ENCODE assay signal across 8 cellular contexts in the genomic region with DNA sequence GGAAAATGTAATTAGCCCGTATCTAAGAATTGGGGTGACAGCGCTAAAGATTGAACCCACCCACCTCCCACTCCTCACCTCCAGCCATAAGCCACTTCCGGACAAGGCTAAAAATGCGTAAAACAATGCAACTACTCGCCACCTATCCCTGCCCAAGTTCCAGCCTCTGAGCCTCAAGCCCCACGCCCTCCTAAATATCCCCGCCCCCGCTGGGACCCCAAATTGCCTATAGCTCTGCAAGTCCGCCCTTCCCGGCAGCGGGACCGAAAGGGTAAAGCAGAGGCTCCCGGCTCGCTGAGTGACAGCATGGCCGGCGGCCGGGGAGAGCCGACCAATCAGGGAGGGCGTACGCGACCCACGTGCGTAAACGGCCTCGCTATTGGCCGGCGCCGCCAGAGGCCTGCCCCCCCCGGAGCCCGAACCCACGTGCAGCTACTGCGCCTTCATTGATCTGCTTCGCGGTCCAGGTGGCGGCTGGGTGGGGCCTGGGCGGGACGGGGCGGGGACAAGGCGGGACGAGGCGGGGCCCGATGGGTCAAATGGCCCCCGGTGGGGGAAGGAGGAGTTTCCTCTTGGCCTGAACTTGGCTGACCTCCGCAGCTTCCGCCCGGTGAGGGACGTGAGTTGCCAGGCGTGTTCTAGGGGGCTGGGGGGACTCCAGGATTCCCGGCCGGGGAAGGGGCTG. TPM values are rescaled to one million over a fixed set of nuclear protein-coding genes. Genes with fewer than 3 reads are reported as not detected.
DNase-seq lines count a peak whose midpoint lies in the region; ATAC-seq and TF ChIP-seq lines count a peak whose summit lies in the region.

A gene (plus strand): TSS at position 564 of the 685 bp plus-strand sequence. CDS start 670 bp downstream, outside the sequence.

- H3K4me3 Mint-ChIP-seq in activated CD4-positive, alpha-beta T cell treated with anti-CD3 and anti-CD28 coated beads for 36 hours, result peak within 1 kb of the TSS; percentile 77

- no peaks in the 10 kb centered on the region for H3K9me3 Mint-ChIP-seq in activated CD4-positive, alpha-beta T cell treated with anti-CD3 and anti-CD28 coated beads for 36 hours (ENCODE audit: low read depth)

- POLR2A ChIA-PET in BJ (lab: Charles Lee), result interaction anchor here (0.5 to 1.0 kb wide), 2 partner anchors 26 to 482 kb away, joined by 3 to 4 read pairs; no protein-coding TSS in a partner anchor
- POLR2A ChIA-PET in activated CD4-positive, alpha-beta T cell treated with anti-CD3 and anti-CD28 coated beads for 36 hours (lab: Charles Lee), result no interaction called here

- no peaks in the 10 kb centered on the region for H3K36me3 Mint-ChIP-seq in activated CD4-positive, alpha-beta T cell treated with anti-CD3 and anti-CD28 coated beads for 36 hours (ENCODE audit: low read depth)

- CTCF ChIA-PET in BJ (lab: Yijun Ruan, JAX), result interaction anchor here (0.7 to 1.3 kb wide), 5 partner anchors 12 to 187 kb away, joined by 3 to 5 read pairs (median 3); no protein-coding TSS in a partner anchor
- CTCF ChIA-PET in activated CD4-positive, alpha-beta T cell treated with anti-CD3 and anti-CD28 coated beads for 36 hours (lab: Charles Lee), result interaction anchor here (0.6 to 2.8 kb wide), 6 partner anchors 14 to 133 kb away, joined by 3 to 15 read pairs (median 6); no protein-coding TSS in a partner anchor

- peaks cover 14% of the 10 kb centered on the region for H3K4me1 Mint-ChIP-seq in activated CD4-positive, alpha-beta T cell treated with anti-CD3 and anti-CD28 coated beads for 36 hours

- intact Hi-C loops in activated CD4-positive, alpha-beta T cell treated with anti-CD3 and anti-CD28 coated beads for 36 hours (cut with DNase I, micrococcal nuclease), result loop anchor here in 1 of 2 experiments (1.0 to 2.0 kb wide), 11 partner anchors 15 to 308 kb away; a partner anchor contains a TSS

- peak; percentile 87 for ATAC-seq in HG03442 (IDR thresholded peaks at IDR 0.05; ENCODE audit: unreplicated experiment)
- peak; percentile 100 for ATAC-seq in activated CD4-positive, alpha-beta T cell treated with anti-CD3 and anti-CD28 coated beads for 36 hours

- H3K27ac Mint-ChIP-seq in activated CD4-positive, alpha-beta T cell treated with anti-CD3 and anti-CD28 coated beads for 36 hours, result peak within 1 kb of the TSS; percentile 63

- H3K27ac ChIP-seq in coronary artery, result peak within 1 kb of the TSS in 1 of 2 donors; percentile 24

- peaks cover 4% of the 10 kb centered on the region; the same call in 1 of the 2 replicates for H3K27me3 ChIP-seq in BJ (ENCODE audit: control insufficient read depth, insufficient read depth, low read length)

- H3K36me3 ChIP-seq in BJ (ENCODE audit: control insufficient read depth, insufficient read depth, low read length), result no peaks in the 10 kb centered on the region

- H3K4me3 ChIP-seq in BJ (ENCODE audit: low read depth, low read length) (peak within 1 kb of the TSS; percentile 42), coronary artery (peak within 1 kb of the TSS; percentile 76)

- TF ChIP-seq CTCF in BJ (IDR thresholded peaks at IDR 0.05; ENCODE audit: insufficient read depth, low read depth, low read length), result no peak
- TF ChIP-seq CTCF in coronary artery (IDR thresholded peaks at IDR 0.05), result no peak

- DNase-seq in BJ (ENCODE audit: low read depth) (peak; percentile 39), GM19240 (ENCODE audit: insufficient read length, low spot score) (peak; percentile 99), NCI-H510A treated with DMSO at 0.1 percent for 48 hours (lab: John Stamatoyannopoulos, UW) (peak; percentile 81), coronary artery (ENCODE audit: low spot score) (peak; percentile 94), left kidney (ENCODE audit: low read depth, low spot score) (peak; percentile 98)
- peak; percentile 98 for DNase-seq in activated CD4-positive, alpha-beta T cell treated with anti-CD3 and anti-CD28 coated beads for 36 hours
- peak; percentile 88 for DNase-seq in stimulated activated CD4-positive, alpha-beta T cell treated with anti-CD3 and anti-CD28 coated beads, Interleukin-1b, Interleukin-23, amount 100 ng/mL, for 4 hours (ENCODE audit: low read depth in 2 of 2)

- H3K27me3 Mint-ChIP-seq in activated CD4-positive, alpha-beta T cell treated with anti-CD3 and anti-CD28 coated beads for 36 hours, result peaks cover 4% of the 10 kb centered on the region

RNA-seq across cellular contexts. Expression of the gene that starts here (rescaled TPM):
- polyA plus RNA-seq in BJ (2011; rRNA removed), result 0.12 and 0.26 TPM in 2 replicates
- polyA minus RNA-seq in BJ (2011; rRNA and poly(A)+ RNA removed), result not detected in 2 replicates
- total RNA-seq in activated CD4-positive, alpha-beta T cell treated with anti-CD3 and anti-CD28 coated beads for 36 hours, result 1 to 10 TPM; 2.6 to 3.5 TPM

Comparison
In these comparisons a context has a peak if more than half of its experiments do, and no peak if none do; other contexts are left out.
1. Peak in DNase-seq and H3K4me3 ChIP-seq in BJ; RNA of the gene not detected or under 1 TPM.
2. DNase-seq: peak in every context shown above with its lines; median percentile 99 in GM19240; 98 in activated CD4-positive, alpha-beta T cell treated with anti-CD3 and anti-CD28 coated beads for 36 hours; 98 in left kidney; 94 in coronary artery; 88 in stimulated activated CD4-positive, alpha-beta T cell treated with anti-CD3 and anti-CD28 coated beads, Interleukin-1b, Interleukin-23, amount 100 ng/mL, for 4 hours; 81 in NCI-H510A treated with DMSO at 0.1 percent for 48 hours; 39 in BJ.